Comparison of ENCODE assay signal across 10 cellular contexts in the genomic region with DNA sequence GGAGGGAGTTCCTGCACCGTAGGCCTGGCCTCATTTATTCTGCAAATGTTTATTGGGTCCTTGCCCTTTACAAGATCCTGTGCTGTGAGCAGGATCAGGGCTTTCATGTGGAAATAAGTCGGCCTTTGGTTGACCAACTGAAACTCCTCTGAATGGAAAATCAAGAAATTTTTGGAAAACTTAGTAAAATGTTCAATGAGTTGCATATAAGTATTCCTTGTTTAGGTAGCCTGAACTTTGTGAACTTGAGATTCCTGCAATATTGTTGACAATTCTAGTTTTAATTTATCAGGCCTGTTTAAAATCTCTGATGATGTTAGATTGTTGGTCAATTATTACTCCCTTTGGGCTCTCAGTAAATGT. TPM values are rescaled to one million over a fixed set of nuclear protein-coding genes. Genes with fewer than 3 reads are reported as not detected.
DNase-seq lines count a peak whose midpoint lies in the region; ATAC-seq and TF ChIP-seq lines count a peak whose summit lies in the region.
"Had no signal": no experiment of that assay in that cellular context is flagged by ENCODE, and none has a peak within 500 bp of the region (broad histone marks: within the 10 kb centered on the region; RNA-seq: fewer than 3 reads in every experiment).

No MANE protein-coding gene starts in this region.

- H3K4me3 ChIP-seq in right atrium auricular region (peak overlapping the region; percentile 85 to 90), mucosa of descending colon (peak overlapping the region; percentile 87), vagina (peak overlapping the region; percentile 80 to 98)

- ATAC-seq in left ventricle myocardium superior (no peak), mucosa of descending colon (no peak), GM21529 (IDR thresholded peaks at IDR 0.05; ENCODE audit: unreplicated experiment) (no peak), HG02840 (IDR thresholded peaks at IDR 0.05; ENCODE audit: low FRiP score, unreplicated experiment) (no peak)

- TF ChIP-seq POLR2A in vagina (IDR thresholded peaks at IDR 0.05), result no peak

- H3K9me3 ChIP-seq in right atrium auricular region (no peaks in the 10 kb centered on the region), mucosa of descending colon (no peaks in the 10 kb centered on the region), vagina (no peaks in the 10 kb centered on the region)

- intact Hi-C loops in left ventricle myocardium superior (cut with micrococcal nuclease), result loop anchor here (2.0 kb wide), 1 partner anchor 35 kb away; a partner anchor contains a TSS
- intact Hi-C loops in mucosa of descending colon (cut with DNase I, micrococcal nuclease), result no loop called here
- intact Hi-C loops in vagina (cut with DNase I), result loop anchor here (2.0 kb wide), 1 partner anchor 35 kb away; a partner anchor contains a TSS

- H3K36me3 ChIP-seq in right atrium auricular region, result peaks cover 24% of the 10 kb centered on the region
- H3K36me3 ChIP-seq in mucosa of descending colon (ENCODE audit: low read depth), result peaks cover 8% of the 10 kb centered on the region
- peaks cover 0 to 24% of the 10 kb centered on the region in 2 donors for H3K36me3 ChIP-seq in vagina

- H3K27ac ChIP-seq in right atrium auricular region, result peak overlapping the region; percentile 89 to 92
- peak overlapping the region; percentile 95 for H3K27ac ChIP-seq in vagina

- peaks cover 0 to 51% of the 10 kb centered on the region in 2 donors for H3K4me1 ChIP-seq in right atrium auricular region
- peaks cover 27% of the 10 kb centered on the region for H3K4me1 ChIP-seq in mucosa of descending colon (ENCODE audit: low read depth)
- H3K4me1 ChIP-seq in vagina, result peaks cover 60% of the 10 kb centered on the region

- no peak for TF ChIP-seq CTCF in right atrium auricular region (IDR thresholded peaks at IDR 0.05)
- TF ChIP-seq CTCF in mucosa of descending colon (IDR thresholded peaks at IDR 0.05), result no peak
- TF ChIP-seq CTCF in vagina (IDR thresholded peaks at IDR 0.05), result no peak

- DNase-seq in right atrium auricular region (ENCODE audit: low spot score) (no peak), left ventricle myocardium superior (no peak), mucosa of descending colon (no peak), vagina (ENCODE audit: extremely low spot score in 2 of 2) (no peak), GOT3 (lab: John Stamatoyannopoulos, UW) (no peak)
- DNase-seq in central memory CD4-positive, alpha-beta T cell, result peak; percentile 5
- DNase-seq: NCI-H2171 had no signal

- no peaks in the 10 kb centered on the region for H3K27me3 ChIP-seq in right atrium auricular region
- H3K27me3 ChIP-seq in vagina, result no peaks in the 10 kb centered on the region

RNA-seq across cellular contexts. Expression of a gene that starts 1.1 kb away (rescaled TPM):
- 10 to 100 TPM; 10.8 to 16.6 TPM for total RNA-seq in right atrium auricular region
- total RNA-seq in left ventricle myocardium superior, result 13.5 TPM
- 10 to 100 TPM; 26.0 to 34.0 (median 28.6) TPM for total RNA-seq in mucosa of descending colon
- 25.3 TPM for total RNA-seq in vagina

RNA-seq across cellular contexts. Expression of a gene that starts 35.0 kb away (rescaled TPM):
- total RNA-seq in right atrium auricular region (100 to 1,000 TPM; 288 to 297 TPM), left ventricle myocardium superior (465 TPM), mucosa of descending colon (100 to 1,000 TPM; 485 to 598 (median 521) TPM), vagina (208 TPM)

RNA-seq across cellular contexts. Expression of a gene that starts 52.9 kb away (rescaled TPM):
- total RNA-seq in right atrium auricular region, result not detected
- total RNA-seq in left ventricle myocardium superior, result not detected
- total RNA-seq in mucosa of descending colon, result not detected
- not detected for total RNA-seq in vagina
- total RNA-seq: G401 had no signal

Comparison
In these comparisons a context has a peak if more than half of its experiments do, and no peak if none do; other contexts are left out.
1. intact Hi-C loops: an anchor here in left ventricle myocardium superior (2.0 kb wide) and vagina (2.0 kb wide); none called in mucosa of descending colon.